22 cellular contexts compared by ENCODE assay signal in genomic region chr1:156823210-156823790, GRCh38. TPM values are rescaled to one million over a fixed set of nuclear protein-coding genes. Genes with fewer than 3 reads are reported as not detected.
DNase-seq lines count a peak whose midpoint lies in the region; FAIRE-seq and TF ChIP-seq lines count a peak whose summit lies in the region.
"Had no signal": no experiment of that assay in that cellular context is flagged by ENCODE, and none has a peak within 500 bp of the region (broad histone marks: within the 10 kb centered on the region; RNA-seq: fewer than 3 reads in every experiment).

No MANE protein-coding gene starts in this region.

- H3K4me3 ChIP-seq in astrocyte (ENCODE audit: insufficient read depth, low read depth, low read length) (no peak overlapping the region), sigmoid colon (no peak overlapping the region), BE2C (ENCODE audit: low read depth, low read length) (no peak overlapping the region)
- H3K4me3 ChIP-seq: Peyer's patch had no signal

- no peak for TF ChIP-seq EP300 in sigmoid colon (IDR thresholded peaks at IDR 0.05)

- peak overlapping the region; percentile 19 for H3K27ac Mint-ChIP-seq in activated CD4-positive, alpha-beta T cell treated with anti-CD3 and anti-CD28 coated beads, Interleukin-2, amount 10 ng/mL, durations not matched to agents 24 days and 14 days
- H3K27ac Mint-ChIP-seq in activated CD4-positive, alpha-beta T cell treated with anti-CD3 and anti-CD28 coated beads, Interleukin-2, amount 10 ng/mL, durations not matched to agents 7 days and 5 days = no peak overlapping the region
- H3K27ac Mint-ChIP-seq in astrocyte (ENCODE audit: unreplicated experiment) = peak overlapping the region; percentile 19
- H3K27ac Mint-ChIP-seq: CD4-positive, alpha-beta T cell; HFFc6 had no signal

- no peaks in the 10 kb centered on the region for H3K9me3 ChIP-seq in astrocyte (ENCODE audit: insufficient read depth, low read depth, low read length)
- H3K9me3 ChIP-seq in sigmoid colon = no peaks in the 10 kb centered on the region
- no peaks in the 10 kb centered on the region for H3K9me3 ChIP-seq in BE2C
- H3K9me3 ChIP-seq: Peyer's patch had no signal

- H3K27me3 ChIP-seq in astrocyte (ENCODE audit: insufficient read depth, low read length) (peaks cover 6% of the 10 kb centered on the region), sigmoid colon (no peaks in the 10 kb centered on the region), BE2C (no peaks in the 10 kb centered on the region)
- H3K27me3 ChIP-seq: Peyer's patch had no signal

- no peak for DNase-seq in activated CD4-positive, alpha-beta T cell treated with anti-CD3 and anti-CD28 coated beads, Interleukin-2, amount 10 ng/mL, durations not matched to agents 24 days and 14 days
- DNase-seq in activated CD4-positive, alpha-beta T cell treated with anti-CD3 and anti-CD28 coated beads, Interleukin-2, amount 10 ng/mL, durations not matched to agents 7 days and 5 days = no peak
- peak; percentile 24 for DNase-seq in M059J (ENCODE audit: low read depth)
- no peak for DNase-seq in astrocyte (ENCODE audit: low read depth)
- peak; percentile 29 for DNase-seq in posterior vena cava (ENCODE audit: low spot score)
- DNase-seq in middle frontal gyrus (ENCODE audit: extremely low spot score, low spot score) = no peak
- no peak for DNase-seq in sigmoid colon
- DNase-seq in BE2C = no peak
- DNase-seq: AML-193; Calu3; CD4-positive, alpha-beta T cell; DMS79; GF-D8; HFFc6; MV-4-11; NCI-H1436; NCI-H2029 treated with DMSO at 0.1 percent for 48 hours; NCI-H510A treated with DMSO at 0.1 percent for 48 hours had no signal

- CTCF ChIA-PET in activated CD4-positive, alpha-beta T cell treated with anti-CD3 and anti-CD28 coated beads, Interleukin-2, amount 10 ng/mL, durations not matched to agents 7 days and 5 days (lab: Charles Lee) = interaction anchor here (1.0 to 3.9 kb wide), 7 partner anchors 8 to 37 kb away, joined by 3 to 21 read pairs (median 5); partner anchors contain the start of genes INSRR and NTRK1

- no peak overlapping the region for H2AFZ ChIP-seq in astrocyte (ENCODE audit: low read depth, low read length)

- H3K9me3 Mint-ChIP-seq in activated CD4-positive, alpha-beta T cell treated with anti-CD3 and anti-CD28 coated beads, Interleukin-2, amount 10 ng/mL, durations not matched to agents 24 days and 14 days = peaks cover 10% of the 10 kb centered on the region
- H3K9me3 Mint-ChIP-seq in activated CD4-positive, alpha-beta T cell treated with anti-CD3 and anti-CD28 coated beads, Interleukin-2, amount 10 ng/mL, durations not matched to agents 7 days and 5 days = no peaks in the 10 kb centered on the region
- H3K9me3 Mint-ChIP-seq in astrocyte (ENCODE audit: unreplicated experiment) = peaks cover 10% of the 10 kb centered on the region
- H3K9me3 Mint-ChIP-seq: CD4-positive, alpha-beta T cell; HFFc6 had no signal

- intact Hi-C loops in activated CD4-positive, alpha-beta T cell treated with anti-CD3 and anti-CD28 coated beads, Interleukin-2, amount 10 ng/mL, durations not matched to agents 24 days and 14 days (cut with micrococcal nuclease) = no loop called here
- intact Hi-C loops in posterior vena cava (cut with DNase I) (no loop called here), sigmoid colon (cut with DNase I) (no loop called here)

- H3K4me1 Mint-ChIP-seq in activated CD4-positive, alpha-beta T cell treated with anti-CD3 and anti-CD28 coated beads, Interleukin-2, amount 10 ng/mL, durations not matched to agents 24 days and 14 days = peaks cover 31% of the 10 kb centered on the region
- peaks cover 18% of the 10 kb centered on the region for H3K4me1 Mint-ChIP-seq in activated CD4-positive, alpha-beta T cell treated with anti-CD3 and anti-CD28 coated beads, Interleukin-2, amount 10 ng/mL, durations not matched to agents 7 days and 5 days
- peaks cover 19% of the 10 kb centered on the region for H3K4me1 Mint-ChIP-seq in astrocyte (ENCODE audit: low read depth, unreplicated experiment)

- no peaks in the 10 kb centered on the region for H3K27me3 Mint-ChIP-seq in activated CD4-positive, alpha-beta T cell treated with anti-CD3 and anti-CD28 coated beads, Interleukin-2, amount 10 ng/mL, durations not matched to agents 24 days and 14 days
- H3K27me3 Mint-ChIP-seq in activated CD4-positive, alpha-beta T cell treated with anti-CD3 and anti-CD28 coated beads, Interleukin-2, amount 10 ng/mL, durations not matched to agents 7 days and 5 days = peaks cover 6% of the 10 kb centered on the region
- H3K27me3 Mint-ChIP-seq in astrocyte (ENCODE audit: low read depth, unreplicated experiment) = peaks cover 33% of the 10 kb centered on the region
- H3K27me3 Mint-ChIP-seq: CD4-positive, alpha-beta T cell had no signal

- no peak overlapping the region for H3K4me3 Mint-ChIP-seq in activated CD4-positive, alpha-beta T cell treated with anti-CD3 and anti-CD28 coated beads, Interleukin-2, amount 10 ng/mL, durations not matched to agents 24 days and 14 days
- no peak overlapping the region for H3K4me3 Mint-ChIP-seq in activated CD4-positive, alpha-beta T cell treated with anti-CD3 and anti-CD28 coated beads, Interleukin-2, amount 10 ng/mL, durations not matched to agents 7 days and 5 days
- no peak overlapping the region for H3K4me3 Mint-ChIP-seq in astrocyte (ENCODE audit: unreplicated experiment)
- H3K4me3 Mint-ChIP-seq: CD4-positive, alpha-beta T cell; HFFc6 had no signal

- H3K4me1 ChIP-seq in astrocyte (ENCODE audit: insufficient read depth, low read length) (peaks cover 6% of the 10 kb centered on the region), sigmoid colon (no peaks in the 10 kb centered on the region), BE2C (no peaks in the 10 kb centered on the region)
- H3K4me1 ChIP-seq: Peyer's patch had no signal

- no peaks in the 10 kb centered on the region for H3K79me2 ChIP-seq in astrocyte (ENCODE audit: insufficient read depth, low read length)

- POLR2A ChIA-PET in activated CD4-positive, alpha-beta T cell treated with anti-CD3 and anti-CD28 coated beads, Interleukin-2, amount 10 ng/mL, durations not matched to agents 7 days and 5 days (lab: Charles Lee) = no interaction called here

- TF ChIP-seq POLR2A in sigmoid colon (IDR thresholded peaks at IDR 0.05) = no peak

- WGBS in sigmoid colon, 2 donors = 88 to 91% methylated on average over 5 of the region's 5 CpGs

- no peaks in the 10 kb centered on the region for H3K36me3 ChIP-seq in astrocyte (ENCODE audit: insufficient read depth, low read length)
- H3K36me3 ChIP-seq in sigmoid colon = no peaks in the 10 kb centered on the region
- H3K36me3 ChIP-seq in BE2C = no peaks in the 10 kb centered on the region
- H3K36me3 ChIP-seq: Peyer's patch had no signal

- no peak for FAIRE-seq in astrocyte (lab: Jason Lieb, UNC)
- FAIRE-seq: H1 had no signal

- no peak overlapping the region for H3K4me2 ChIP-seq in astrocyte (ENCODE audit: low read length)

- H3K9ac ChIP-seq in astrocyte (ENCODE audit: low read length) = no peak overlapping the region

- no peaks in the 10 kb centered on the region for H3K36me3 Mint-ChIP-seq in activated CD4-positive, alpha-beta T cell treated with anti-CD3 and anti-CD28 coated beads, Interleukin-2, amount 10 ng/mL, durations not matched to agents 24 days and 14 days (ENCODE audit: low read depth)
- H3K36me3 Mint-ChIP-seq in activated CD4-positive, alpha-beta T cell treated with anti-CD3 and anti-CD28 coated beads, Interleukin-2, amount 10 ng/mL, durations not matched to agents 7 days and 5 days (ENCODE audit: low read depth) = peaks cover 1% of the 10 kb centered on the region
- peaks cover 4% of the 10 kb centered on the region for H3K36me3 Mint-ChIP-seq in astrocyte (ENCODE audit: low read depth, unreplicated experiment)

- TF ChIP-seq CTCF in astrocyte (IDR thresholded peaks at IDR 0.05; ENCODE audit: insufficient read depth, low read depth, low read length) (no peak), sigmoid colon (IDR thresholded peaks at IDR 0.05) (no peak), BE2C (IDR thresholded peaks at IDR 0.05; ENCODE audit: low read depth, low read length) (no peak)

- H3K27ac ChIP-seq in astrocyte (ENCODE audit: low read depth, low read length) (no peak overlapping the region), sigmoid colon (no peak overlapping the region)
- H3K27ac ChIP-seq: 22Rv1, Peyer's patch had no signal

- H4K20me1 ChIP-seq in astrocyte (ENCODE audit: insufficient read depth, low read length) = no peaks in the 10 kb centered on the region

RNA-seq across cellular contexts. Expression of gene SH2D2A, which starts 6.7 kb away (rescaled TPM):
- 277 and 282 TPM in 2 replicates for total RNA-seq in activated CD4-positive, alpha-beta T cell treated with anti-CD3 and anti-CD28 coated beads, Interleukin-2, amount 10 ng/mL, durations not matched to agents 24 days and 14 days
- total RNA-seq in activated CD4-positive, alpha-beta T cell treated with anti-CD3 and anti-CD28 coated beads, Interleukin-2, amount 10 ng/mL, durations not matched to agents 7 days and 5 days = 10 to 100 TPM; 56.3 to 63.5 TPM
- total RNA-seq in M059J (2014; rRNA removed; shearing (Covaris generic)) = 0.71 TPM in 1 of 2 replicates, not detected in the other
- total RNA-seq in astrocyte = 0.89 and 1.1 TPM in 2 replicates
- total RNA-seq in posterior vena cava = 1 to 10 TPM; 3.2 to 3.4 TPM
- total RNA-seq in sigmoid colon = 1 to 10 TPM; 1.5 to 8.2 (median 4.3) TPM
- 1 to 10 TPM in 2 of 3 donors, under 1 TPM in 1; 0.69 to 7.9 (median 1.2) TPM for polyA plus RNA-seq in sigmoid colon
- polyA plus RNA-seq in BE2C (2012; ENCODE audit: insufficient read depth, insufficient read length, low read depth) = not detected
- total RNA-seq: LHCN-M2 had no signal

RNA-seq across cellular contexts. Expression of gene INSRR, which starts 35.6 kb away (rescaled TPM):
- 0.68 and 0.71 TPM in 2 replicates for total RNA-seq in activated CD4-positive, alpha-beta T cell treated with anti-CD3 and anti-CD28 coated beads, Interleukin-2, amount 10 ng/mL, durations not matched to agents 24 days and 14 days
- total RNA-seq in activated CD4-positive, alpha-beta T cell treated with anti-CD3 and anti-CD28 coated beads, Interleukin-2, amount 10 ng/mL, durations not matched to agents 7 days and 5 days = under 1 TPM in 1 of 2 experiments, not detected in 1; 0.05 TPM
- not detected in 2 replicates for total RNA-seq in M059J (2014; rRNA removed; shearing (Covaris generic))
- total RNA-seq in astrocyte = 0.05 TPM in 1 of 2 replicates, not detected in the other
- total RNA-seq in posterior vena cava = under 1 TPM; 0.19 to 0.23 TPM
- total RNA-seq in sigmoid colon = not detected
- polyA plus RNA-seq in sigmoid colon = under 1 TPM in 1 of 3 donors, not detected in 2; 0.06 TPM
- 1.6 TPM for polyA plus RNA-seq in BE2C (2012; ENCODE audit: insufficient read depth, insufficient read length, low read depth)
- total RNA-seq: Calu3; CD4-positive, alpha-beta T cell; H1; HFFc6; LHCN-M2; Peyer's patch had no signal

RNA-seq across cellular contexts. Expression of gene NTRK1, which starts 37.4 kb away (rescaled TPM):
- total RNA-seq in activated CD4-positive, alpha-beta T cell treated with anti-CD3 and anti-CD28 coated beads, Interleukin-2, amount 10 ng/mL, durations not matched to agents 24 days and 14 days = 54.3 and 61.2 TPM in 2 replicates
- total RNA-seq in activated CD4-positive, alpha-beta T cell treated with anti-CD3 and anti-CD28 coated beads, Interleukin-2, amount 10 ng/mL, durations not matched to agents 7 days and 5 days = 1 to 10 TPM; 1.9 to 2.0 TPM
- total RNA-seq in M059J (2014; rRNA removed; shearing (Covaris generic)) = not detected in 2 replicates
- total RNA-seq in astrocyte = 0.10 and 0.27 TPM in 2 replicates
- 1 to 10 TPM; 3.5 to 3.9 TPM for total RNA-seq in posterior vena cava
- 1 to 10 TPM; 1.5 to 4.9 (median 3.6) TPM for total RNA-seq in sigmoid colon
- polyA plus RNA-seq in sigmoid colon = under 1 TPM in 2 of 3 donors, not detected in 1; 0.42 to 0.60 TPM
- polyA plus RNA-seq in BE2C (2012; ENCODE audit: insufficient read depth, insufficient read length, low read depth) = 67.7 TPM
- total RNA-seq: Calu3, LHCN-M2 had no signal

RNA-seq across cellular contexts. Expression of gene PRCC, which starts 56.0 kb away (rescaled TPM):
- 106 and 120 TPM in 2 replicates for total RNA-seq in activated CD4-positive, alpha-beta T cell treated with anti-CD3 and anti-CD28 coated beads, Interleukin-2, amount 10 ng/mL, durations not matched to agents 24 days and 14 days
- total RNA-seq in activated CD4-positive, alpha-beta T cell treated with anti-CD3 and anti-CD28 coated beads, Interleukin-2, amount 10 ng/mL, durations not matched to agents 7 days and 5 days = 10 to 100 TPM; 70.6 to 87.7 TPM
- 38.4 and 41.9 TPM in 2 replicates for total RNA-seq in M059J (2014; rRNA removed; shearing (Covaris generic))
- total RNA-seq in astrocyte = 75.5 and 78.3 TPM in 2 replicates
- 10 to 100 TPM; 44.3 to 48.6 TPM for total RNA-seq in posterior vena cava
- total RNA-seq in sigmoid colon = 10 to 100 TPM; 27.5 to 34.1 (median 32.4) TPM
- polyA plus RNA-seq in sigmoid colon = 10 to 100 TPM; 42.0 to 49.7 (median 48.3) TPM
- polyA plus RNA-seq in BE2C (2012; ENCODE audit: insufficient read depth, insufficient read length, low read depth) = 319 TPM

Comparison
In these comparisons a context has a peak if more than half of its experiments do, and no peak if none do; other contexts are left out.
1. DNase-seq: peak in M059J (single experiment) and posterior vena cava (single experiment); none in activated CD4-positive, alpha-beta T cell treated with anti-CD3 and anti-CD28 coated beads, Interleukin-2, amount 10 ng/mL, durations not matched to agents 24 days and 14 days (single experiment), activated CD4-positive, alpha-beta T cell treated with anti-CD3 and anti-CD28 coated beads, Interleukin-2, amount 10 ng/mL, durations not matched to agents 7 days and 5 days (single experiment), astrocyte (single experiment), middle frontal gyrus (single experiment), sigmoid colon (single experiment) and BE2C (single experiment).
2. RNA of gene SH2D2A, which starts 6.7 kb away (total RNA-seq): 277 to 282 TPM in activated CD4-positive, alpha-beta T cell treated with anti-CD3 and anti-CD28 coated beads, Interleukin-2, amount 10 ng/mL, durations not matched to agents 24 days and 14 days and 56.3 to 63.5 TPM in activated CD4-positive, alpha-beta T cell treated with anti-CD3 and anti-CD28 coated beads, Interleukin-2, amount 10 ng/mL, durations not matched to agents 7 days and 5 days; 1.5 to 8.2 TPM in sigmoid colon, 3.2 to 3.4 TPM in posterior vena cava, 0.89 to 1.1 TPM in astrocyte and 0.71 TPM in M059J; every median in the first group is over 4 times any median in the second.